ENCODE assay signal across 1 cellular context in genomic region chr22:39244496-39245129, GRCh38.
TF ChIP-seq lines count a peak whose summit lies in the region.

TSS of gene PDGFB (minus strand) at chr22:39244982. CDS start at chr22:39243963, 1,019 bp downstream.

TF ChIP-seq in HepG2, 621 proteins besides CTCF, POLR2A, EP300 and RAD21 (continued from another document):
- 0 out of 2 replicates have a peak, but pooled peaks have one; percentile 26 for TF ChIP-seq ZNF501 (CRISPR knock-in tag; IDR thresholded peaks at IDR 0.05)
- no peak for TF ChIP-seq ZNF770 (CRISPR knock-in tag; IDR thresholded peaks at IDR 0.05)
- TF ChIP-seq YY1 (IDR thresholded peaks at IDR 0.05; ENCODE audit: insufficient read depth, insufficient replicate concordance, low read depth, low read length) = peak; percentile 44
- 0 out of 2 replicates have a peak, but pooled peaks have one; percentile 22 for TF ChIP-seq KDM2A (CRISPR knock-in tag; IDR thresholded peaks at IDR 0.05; ENCODE audit: borderline replicate concordance, low read depth)
- no peak for TF ChIP-seq ZNF496 (CRISPR knock-in tag; IDR thresholded peaks at IDR 0.05; ENCODE audit: insufficient replicate concordance)
- no peak for TF ChIP-seq MEIS1 (CRISPR knock-in tag; IDR thresholded peaks at IDR 0.05; ENCODE audit: borderline replicate concordance)
- peak; percentile 54; the same call in 1 of the 2 replicates for TF ChIP-seq TFAP4 (IDR thresholded peaks at IDR 0.05; ENCODE audit: borderline replicate concordance, low read depth)
- no peak for TF ChIP-seq RNF2 (conservative IDR thresholded peaks at IDR 0.05; ENCODE audit: low read depth)
- peak; percentile 43; the same call in 1 of the 2 replicates for TF ChIP-seq BCL6 (CRISPR knock-in tag; IDR thresholded peaks at IDR 0.05)
- TF ChIP-seq HOXA3 (CRISPR knock-in tag; IDR thresholded peaks at IDR 0.05) = peak; percentile 28; the same call in 1 of the 2 replicates
- TF ChIP-seq ZNF142 (CRISPR knock-in tag; IDR thresholded peaks at IDR 0.05) = peak; percentile 36; the same call in 1 of the 2 replicates
- no peak for TF ChIP-seq TEAD3 (CRISPR knock-in tag; optimal IDR thresholded peaks at IDR 0.05; ENCODE audit: borderline replicate concordance)
- TF ChIP-seq NBN (conservative IDR thresholded peaks at IDR 0.05) = no peak
- TF ChIP-seq POLR2AphosphoS5 (IDR thresholded peaks at IDR 0.05; ENCODE audit: low read depth, low read length) = peak; percentile 42; the same call in 1 of the 2 replicates
- no peak for TF ChIP-seq SIX4 (CRISPR knock-in tag; IDR thresholded peaks at IDR 0.05)
- no peak for TF ChIP-seq SSRP1 (CRISPR knock-in tag; IDR thresholded peaks at IDR 0.05)
- TF ChIP-seq MXI1 (IDR thresholded peaks at IDR 0.05; ENCODE audit: borderline replicate concordance, low read depth, low read length) = 0 out of 3 replicates have a peak, but pooled peaks have one; percentile 9
- no peak for TF ChIP-seq SIX1 (CRISPR knock-in tag; IDR thresholded peaks at IDR 0.05; ENCODE audit: borderline replicate concordance)
- TF ChIP-seq SIN3A (IDR thresholded peaks at IDR 0.05; ENCODE audit: borderline replicate concordance, low read depth, low read length) = 0 out of 2 replicates have a peak, but pooled peaks have one; percentile 3
- peak; percentile 96 for TF ChIP-seq DRAP1 (CRISPR knock-in tag; IDR thresholded peaks at IDR 0.05)
- TF ChIP-seq ZC3H13 (CRISPR knock-in tag; IDR thresholded peaks at IDR 0.05) = 0 out of 2 replicates have a peak, but pooled peaks have one; percentile 16
- TF ChIP-seq POLR2G (IDR thresholded peaks at IDR 0.05; ENCODE audit: low read depth, low read length) = peak; percentile 48
- TF ChIP-seq RXRA (CRISPR knock-in tag; IDR thresholded peaks at IDR 0.05) = no peak
- TF ChIP-seq HNRNPLL (IDR thresholded peaks at IDR 0.05; ENCODE audit: low read depth, low read length, poor library complexity, severe bottlenecking) = peak; percentile 21
- peak; percentile 53; the same call in 1 of the 2 replicates for TF ChIP-seq RBFOX2 (IDR thresholded peaks at IDR 0.05; ENCODE audit: low read depth, low read length)
